In genomic region chr2:41723531-41723930, GRCh38 we compare ENCODE assay signal across 1 cellular context.
TF ChIP-seq lines count a peak whose summit lies in the region.

No MANE protein-coding gene starts in this region.

TF ChIP-seq in GM23338, 12 proteins besides CTCF, POLR2A, EP300 and RAD21 (continued from another document):
- TF ChIP-seq, protein P1, sequence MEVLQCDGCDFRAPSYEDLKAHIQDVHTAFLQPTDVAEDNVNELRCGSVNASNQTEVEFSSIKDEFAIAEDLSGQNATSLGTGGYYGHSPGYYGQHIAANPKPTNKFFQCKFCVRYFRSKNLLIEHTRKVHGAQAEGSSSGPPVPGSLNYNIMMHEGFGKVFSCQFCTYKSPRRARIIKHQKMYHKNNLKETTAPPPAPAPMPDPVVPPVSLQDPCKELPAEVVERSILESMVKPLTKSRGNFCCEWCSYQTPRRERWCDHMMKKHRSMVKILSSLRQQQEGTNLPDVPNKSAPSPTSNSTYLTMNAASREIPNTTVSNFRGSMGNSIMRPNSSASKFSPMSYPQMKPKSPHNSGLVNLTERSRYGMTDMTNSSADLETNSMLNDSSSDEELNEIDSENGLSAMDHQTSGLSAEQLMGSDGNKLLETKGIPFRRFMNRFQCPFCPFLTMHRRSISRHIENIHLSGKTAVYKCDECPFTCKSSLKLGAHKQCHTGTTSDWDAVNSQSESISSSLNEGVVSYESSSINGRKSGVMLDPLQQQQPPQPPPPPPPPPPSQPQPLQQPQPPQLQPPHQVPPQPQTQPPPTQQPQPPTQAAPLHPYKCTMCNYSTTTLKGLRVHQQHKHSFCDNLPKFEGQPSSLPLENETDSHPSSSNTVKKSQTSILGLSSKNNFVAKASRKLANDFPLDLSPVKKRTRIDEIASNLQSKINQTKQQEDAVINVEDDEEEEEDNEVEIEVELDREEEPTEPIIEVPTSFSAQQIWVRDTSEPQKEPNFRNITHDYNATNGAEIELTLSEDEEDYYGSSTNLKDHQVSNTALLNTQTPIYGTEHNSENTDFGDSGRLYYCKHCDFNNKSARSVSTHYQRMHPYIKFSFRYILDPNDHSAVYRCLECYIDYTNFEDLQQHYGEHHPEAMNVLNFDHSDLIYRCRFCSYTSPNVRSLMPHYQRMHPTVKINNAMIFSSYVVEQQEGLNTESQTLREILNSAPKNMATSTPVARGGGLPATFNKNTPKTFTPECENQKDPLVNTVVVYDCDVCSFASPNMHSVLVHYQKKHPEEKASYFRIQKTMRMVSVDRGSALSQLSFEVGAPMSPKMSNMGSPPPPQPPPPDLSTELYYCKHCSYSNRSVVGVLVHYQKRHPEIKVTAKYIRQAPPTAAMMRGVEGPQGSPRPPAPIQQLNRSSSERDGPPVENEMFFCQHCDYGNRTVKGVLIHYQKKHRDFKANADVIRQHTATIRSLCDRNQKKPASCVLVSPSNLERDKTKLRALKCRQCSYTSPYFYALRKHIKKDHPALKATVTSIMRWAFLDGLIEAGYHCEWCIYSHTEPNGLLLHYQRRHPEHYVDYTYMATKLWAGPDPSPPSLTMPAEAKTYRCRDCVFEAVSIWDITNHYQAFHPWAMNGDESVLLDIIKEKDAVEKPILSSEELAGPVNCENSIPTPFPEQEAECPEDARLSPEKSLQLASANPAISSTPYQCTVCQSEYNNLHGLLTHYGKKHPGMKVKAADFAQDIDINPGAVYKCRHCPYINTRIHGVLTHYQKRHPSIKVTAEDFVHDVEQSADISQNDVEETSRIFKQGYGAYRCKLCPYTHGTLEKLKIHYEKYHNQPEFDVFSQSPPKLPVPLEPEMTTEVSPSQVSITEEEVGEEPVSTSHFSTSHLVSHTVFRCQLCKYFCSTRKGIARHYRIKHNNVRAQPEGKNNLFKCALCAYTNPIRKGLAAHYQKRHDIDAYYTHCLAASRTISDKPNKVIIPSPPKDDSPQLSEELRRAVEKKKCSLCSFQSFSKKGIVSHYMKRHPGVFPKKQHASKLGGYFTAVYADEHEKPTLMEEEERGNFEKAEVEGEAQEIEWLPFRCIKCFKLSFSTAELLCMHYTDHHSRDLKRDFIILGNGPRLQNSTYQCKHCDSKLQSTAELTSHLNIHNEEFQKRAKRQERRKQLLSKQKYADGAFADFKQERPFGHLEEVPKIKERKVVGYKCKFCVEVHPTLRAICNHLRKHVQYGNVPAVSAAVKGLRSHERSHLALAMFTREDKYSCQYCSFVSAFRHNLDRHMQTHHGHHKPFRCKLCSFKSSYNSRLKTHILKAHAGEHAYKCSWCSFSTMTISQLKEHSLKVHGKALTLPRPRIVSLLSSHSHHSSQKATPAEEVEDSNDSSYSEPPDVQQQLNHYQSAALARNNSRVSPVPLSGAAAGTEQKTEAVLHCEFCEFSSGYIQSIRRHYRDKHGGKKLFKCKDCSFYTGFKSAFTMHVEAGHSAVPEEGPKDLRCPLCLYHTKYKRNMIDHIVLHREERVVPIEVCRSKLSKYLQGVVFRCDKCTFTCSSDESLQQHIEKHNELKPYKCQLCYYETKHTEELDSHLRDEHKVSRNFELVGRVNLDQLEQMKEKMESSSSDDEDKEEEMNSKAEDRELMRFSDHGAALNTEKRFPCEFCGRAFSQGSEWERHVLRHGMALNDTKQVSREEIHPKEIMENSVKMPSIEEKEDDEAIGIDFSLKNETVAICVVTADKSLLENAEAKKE (CRISPR knock-in tag; IDR thresholded peaks at IDR 0.05), result no peak
